ENCODE assay signal across 8 cellular contexts in genomic region chr2:183035298-183035953, GRCh38. TPM values are rescaled to one million over a fixed set of nuclear protein-coding genes. Genes with fewer than 3 reads are reported as not detected.
DNase-seq lines count a peak whose midpoint lies in the region; ATAC-seq, FAIRE-seq and TF ChIP-seq lines count a peak whose summit lies in the region.

No MANE protein-coding gene starts in this region.

- H3K4me3 ChIP-seq in AG10803 (ENCODE audit: low read length) = peak overlapping the region; percentile 81
- peak overlapping the region; percentile 80 to 82 for H3K4me3 ChIP-seq in muscle layer of duodenum (ENCODE audit: low read depth in 1 of 2, low read length in 2 of 2)

- H3K27me3 ChIP-seq in muscle layer of duodenum (ENCODE audit: low read depth, low read length) = no peaks in the 10 kb centered on the region

- peak; percentile 33 for FAIRE-seq in colon (lab: Jason Lieb, UNC)

- no peaks in the 10 kb centered on the region for H3K9me3 ChIP-seq in muscle layer of duodenum (ENCODE audit: control insufficient read depth in 1 of 2, low read length in 2 of 2)

- peak overlapping the region; percentile 95 for H3K27ac ChIP-seq in muscle layer of duodenum (ENCODE audit: low read length)

- H3K36me3 ChIP-seq in muscle layer of duodenum (ENCODE audit: control insufficient read depth in 1 of 2, insufficient read depth in 2 of 2, low read length in 2 of 2) = peaks cover 0 to 14% of the 10 kb centered on the region in 2 donors

- peaks cover 16 to 54% of the 10 kb centered on the region in 2 donors for H3K4me1 ChIP-seq in muscle layer of duodenum (ENCODE audit: control insufficient read depth in 1 of 2, insufficient read depth in 2 of 2, low read length in 2 of 2)

- peak; percentile 78 for DNase-seq in AG10803 (ENCODE audit: low read depth)
- peak; percentile 22 for DNase-seq in HT1080 (ENCODE audit: low read depth)
- DNase-seq in islet precursor cell = no peak
- no peak for DNase-seq in SIG-M5 (lab: John Stamatoyannopoulos, UW)
- DNase-seq in NCI-H524 treated with DMSO at 0.1 percent for 48 hours (lab: John Stamatoyannopoulos, UW) = no peak

- ATAC-seq in GM21447 (IDR thresholded peaks at IDR 0.05; ENCODE audit: unreplicated experiment) = no peak

- no peak for TF ChIP-seq CTCF in AG10803 (conservative IDR thresholded peaks at IDR 0.05; ENCODE audit: low read length)

RNA-seq across cellular contexts. Expression of gene NCKAP1, which starts 2.8 kb away (rescaled TPM):
- total RNA-seq in HT1080 (2014; rRNA removed; shearing (Covaris generic)) = 63.8 and 79.4 TPM in 2 replicates
- 98.4 and 152 TPM in 2 replicates for polyA plus RNA-seq in HT1080 (2015; cell fraction: cytosol; rRNA removed)
- polyA plus RNA-seq in HT1080 (2015; cell fraction: nucleus; rRNA removed) = 152 and 212 TPM in 2 replicates

RNA-seq across cellular contexts. Expression of gene DUSP19, which starts 43.1 kb away (rescaled TPM):
- total RNA-seq in HT1080 (2014; rRNA removed; shearing (Covaris generic)) = 1.2 and 3.2 TPM in 2 replicates
- polyA plus RNA-seq in HT1080 (2015; cell fraction: cytosol; rRNA removed) = 3.3 and 3.5 TPM in 2 replicates
- polyA plus RNA-seq in HT1080 (2015; cell fraction: nucleus; rRNA removed) = 2.2 and 2.3 TPM in 2 replicates

Comparison
In these comparisons a context has a peak if more than half of its experiments do, and no peak if none do; other contexts are left out.
1. DNase-seq: peak in AG10803 (single experiment) and HT1080 (single experiment); none in islet precursor cell (single experiment), SIG-M5 (single experiment) and NCI-H524 treated with DMSO at 0.1 percent for 48 hours (single experiment).